1 cellular context compared by ENCODE assay signal in genomic region chr2:128279786-128280701, GRCh38.
TF ChIP-seq lines count a peak whose summit lies in the region.

No MANE protein-coding gene starts in this region.

TF ChIP-seq in GM23338, 12 proteins besides CTCF, POLR2A, EP300 and RAD21 (continued from another document):
- TF ChIP-seq REST (IDR thresholded peaks at IDR 0.05; ENCODE audit: unreplicated experiment) = no peak
- no peak for TF ChIP-seq POLR2AphosphoS5 (IDR thresholded peaks at IDR 0.05; ENCODE audit: low read depth)
- TF ChIP-seq ZNF331 (CRISPR knock-in tag; IDR thresholded peaks at IDR 0.05; ENCODE audit: low read depth) = no peak
TF ChIP-seq in GM23338: peak in this region for 0.
